10 cellular contexts compared by ENCODE assay signal in genomic region chr3:138078901-138079344, GRCh38. TPM values are rescaled to one million over a fixed set of nuclear protein-coding genes. Genes with fewer than 3 reads are reported as not detected.
DNase-seq lines count a peak whose midpoint lies in the region; ATAC-seq and TF ChIP-seq lines count a peak whose summit lies in the region.
"Had no signal": no experiment of that assay in that cellular context is flagged by ENCODE, and none has a peak within 500 bp of the region (broad histone marks: within the 10 kb centered on the region; RNA-seq: fewer than 3 reads in every experiment).

No MANE protein-coding gene starts in this region.

- H3K9ac ChIP-seq in IMR-90 (ENCODE audit: low read depth, low read length): no peak overlapping the region

- in situ Hi-C loops in IMR-90 (cut with MboI; ENCODE audit: low sequenced_read_pairs): loop anchor here (10.0 kb wide), 1 partner anchor 96 kb away; the partner anchor contains the start of gene DBR1

- H2BK15ac ChIP-seq in IMR-90 (ENCODE audit: low read depth, low read length): no peak overlapping the region

- no CpG with 5 or more reads among the region's 1 CpG for WGBS in IMR-90 (ENCODE audit: extremely low coverage in 2 of 2, insufficient read length in 1 of 2), 2 experiments
- WGBS in mesodermal cell (ENCODE audit: insufficient coverage in 2 of 2), 2 experiments: 0% methylated on average over 1 of the region's 1 CpG; no CpG with 5 or more reads in 1 of the 2 experiments
- WGBS in suprapubic skin: 72% methylated on average over 1 of the region's 1 CpG

- H3K4me1 ChIP-seq in IMR-90 (ENCODE audit: control insufficient read depth, insufficient read depth, low read length) (peaks cover 24% of the 10 kb centered on the region), mesodermal cell (ENCODE audit: control insufficient read depth, insufficient read depth, low read length, poor library complexity, severe bottlenecking) (peaks cover 46% of the 10 kb centered on the region), suprapubic skin (peaks cover 20% of the 10 kb centered on the region)

- no peak overlapping the region for H2BK120ac ChIP-seq in IMR-90 (ENCODE audit: low read depth, low read length)

- no peaks in the 10 kb centered on the region for H3K9me3 ChIP-seq in IMR-90 (ENCODE audit: control insufficient read depth, insufficient read depth, low read length)
- H3K9me3 ChIP-seq in mesodermal cell (ENCODE audit: control insufficient read depth, low read length): no peaks in the 10 kb centered on the region
- no peaks in the 10 kb centered on the region for H3K9me3 ChIP-seq in suprapubic skin

- TF ChIP-seq EP300 in suprapubic skin (IDR thresholded peaks at IDR 0.05): no peak

- H2BK5ac ChIP-seq in IMR-90 (ENCODE audit: low read depth, low read length, poor library complexity, severe bottlenecking): peak overlapping the region; percentile 30

- H2AFZ ChIP-seq in IMR-90 (replicated peaks; ENCODE audit: low read length, poor library complexity): no peak overlapping the region

- no peak for TF ChIP-seq CTCF in IMR-90 (conservative IDR thresholded peaks at IDR 0.05; ENCODE audit: low read depth, low read length)
- TF ChIP-seq CTCF in suprapubic skin (IDR thresholded peaks at IDR 0.05): no peak
- no peak for TF ChIP-seq CTCF in coronary artery (IDR thresholded peaks at IDR 0.05)

- CTCF ChIA-PET in IMR-90 (lab: Yijun Ruan, JAX): no interaction called here

- H3K4me3 ChIP-seq in IMR-90 (ENCODE audit: insufficient read depth, low read depth, low read length) (no peak overlapping the region), mesodermal cell (ENCODE audit: extremely low read depth, insufficient read depth, low read length, poor library complexity, severe bottlenecking) (no peak overlapping the region), suprapubic skin (no peak overlapping the region), coronary artery (no peak overlapping the region)

- H3K27me3 ChIP-seq in IMR-90 (ENCODE audit: control insufficient read depth, insufficient read depth, low read length) (no peaks in the 10 kb centered on the region), suprapubic skin (no peaks in the 10 kb centered on the region)

- no peak overlapping the region for H3K14ac ChIP-seq in IMR-90 (replicated peaks; ENCODE audit: low read depth, low read length)

- H3K36me3 ChIP-seq in IMR-90 (ENCODE audit: control insufficient read depth, insufficient read depth, low read length): peaks cover 21% of the 10 kb centered on the region
- peaks cover 68% of the 10 kb centered on the region for H3K36me3 ChIP-seq in mesodermal cell (ENCODE audit: control insufficient read depth, insufficient read depth, low read length)
- peaks cover 38% of the 10 kb centered on the region for H3K36me3 ChIP-seq in suprapubic skin

- peak; percentile 88 for ATAC-seq in IMR-90 (ENCODE audit: low read depth)
- no peak for ATAC-seq in GM18861 (IDR thresholded peaks at IDR 0.05; ENCODE audit: unreplicated experiment)

- no peak overlapping the region for H4K8ac ChIP-seq in IMR-90 (ENCODE audit: low read depth in 2 of 2, low read length in 2 of 2)

- no peak for TF ChIP-seq POLR2A in IMR-90 (IDR thresholded peaks at IDR 0.05; ENCODE audit: low read depth, low read length)
- TF ChIP-seq POLR2A in suprapubic skin (IDR thresholded peaks at IDR 0.05): no peak

- H3K27ac ChIP-seq in IMR-90 (ENCODE audit: insufficient read depth, low read length) (peak overlapping the region; percentile 41), mesodermal cell (ENCODE audit: low read depth, low read length, severe bottlenecking) (peak overlapping the region; percentile 4), suprapubic skin (no peak overlapping the region), coronary artery (no peak overlapping the region)

- H3K4me2 ChIP-seq in IMR-90 (ENCODE audit: low read depth, low read length): no peak overlapping the region

- H3K56ac ChIP-seq in IMR-90 (ENCODE audit: extremely low read depth, insufficient read depth, low read length): peak overlapping the region; percentile 25

- peak overlapping the region; percentile 41; the same call in 1 of the 2 replicates for H2BK20ac ChIP-seq in IMR-90 (ENCODE audit: low read depth, low read length)

- intact Hi-C loops in IMR-90 (cut with micrococcal nuclease): no loop called here

- BruUV-seq in IMR-90 (replicated peaks; lab: Mats Ljungman, UMichigan): no TSS peak

- 0 out of 2 replicates have a peak overlapping the region, but pooled peaks have one; percentile 29 for H2AK5ac ChIP-seq in IMR-90 (ENCODE audit: low read depth, low read length)

- no peak for TF ChIP-seq RAD21 in IMR-90 (IDR thresholded peaks at IDR 0.05; ENCODE audit: low read length)

- peaks cover 32% of the 10 kb centered on the region for H4K20me1 ChIP-seq in IMR-90 (ENCODE audit: insufficient read depth, low read length)

- H4K5ac ChIP-seq in IMR-90 (ENCODE audit: low read depth, low read length): no peak overlapping the region

- H3K79me1 ChIP-seq in IMR-90 (ENCODE audit: low read depth in 1 of 2, low read length in 2 of 2): peaks cover 22 to 53% of the 10 kb centered on the region in 2 experiments

- H3K18ac ChIP-seq in IMR-90 (ENCODE audit: low read depth, low read length): no peak overlapping the region

- H2AK9ac ChIP-seq in IMR-90 (replicated peaks; ENCODE audit: low read depth, low read length, poor library complexity): no peak overlapping the region

- H3K9me1 ChIP-seq in IMR-90 (ENCODE audit: insufficient read depth, low read length): peaks cover 31% of the 10 kb centered on the region

- dilution Hi-C loops in IMR-90 (cut with HindIII; ENCODE audit: low sequenced_read_pairs, unreplicated experiment): no loop called here

- POLR2A ChIA-PET in IMR-90 (lab: Charles Lee; ENCODE audit: unreplicated experiment): no interaction called here

- H4K91ac ChIP-seq in IMR-90 (ENCODE audit: insufficient read depth, low read depth, low read length): no peak overlapping the region

- DNase-seq in CD1c-positive myeloid dendritic cell (ENCODE audit: extremely low spot score): peak; percentile 38
- DNase-seq in IMR-90: peak; percentile 99
- DNase-seq in astrocyte of the hippocampus (ENCODE audit: low read depth, low spot score): peak; percentile 86
- no peak for DNase-seq in suprapubic skin (ENCODE audit: low spot score in 2 of 2)
- DNase-seq in activated CD4-positive, alpha-beta T cell treated with anti-CD3 and anti-CD28 coated beads for 4 hours: no peak
- DNase-seq in coronary artery (ENCODE audit: low spot score): no peak
- DNase-seq: H9, OCI-M1 had no signal

- peak overlapping the region; percentile 55 for H3K4ac ChIP-seq in IMR-90 (ENCODE audit: low read depth, low read length)

- H3K23ac ChIP-seq in IMR-90 (ENCODE audit: low read depth, low read length): no peak overlapping the region

TF ChIP-seq in IMR-90, 13 proteins besides CTCF, POLR2A, EP300 and RAD21:
- TF ChIP-seq CEBPB (IDR thresholded peaks at IDR 0.05; ENCODE audit: low read depth, low read length) (peak; percentile 90), RCOR1 (IDR thresholded peaks at IDR 0.05; ENCODE audit: insufficient replicate concordance, low read length) (peak; percentile 48), NFE2L2 (IDR thresholded peaks at IDR 0.05; ENCODE audit: low read depth, low read length) (peak; percentile 9; the same call in 1 of the 2 replicates), SMC3 (IDR thresholded peaks at IDR 0.05; ENCODE audit: low read depth, low read length) (no peak), MAFK (IDR thresholded peaks at IDR 0.05; ENCODE audit: low read depth, low read length) (peak; percentile 84), FOS (IDR thresholded peaks at IDR 0.05; ENCODE audit: low read depth, low read length) (peak; percentile 92), BHLHE40 (IDR thresholded peaks at IDR 0.05; ENCODE audit: low read depth, low read length) (no peak), MXI1 (IDR thresholded peaks at IDR 0.05; ENCODE audit: borderline replicate concordance, low read depth, low read length) (peak; percentile 14; the same call in 1 of the 2 replicates), MAZ (IDR thresholded peaks at IDR 0.05; ENCODE audit: borderline replicate concordance, low read depth, low read length) (no peak), ELK1 (IDR thresholded peaks at IDR 0.05; ENCODE audit: borderline replicate concordance, low read depth, low read length) (no peak)

RNA-seq across cellular contexts. Expression of gene DZIP1L, which starts 36.5 kb away (rescaled TPM):
- total RNA-seq in IMR-90 (2012; rRNA removed) (14.7 and 21.4 TPM in 2 replicates), suprapubic skin (100 to 1,000 TPM in 1 of 4 donors, 10 to 100 TPM in 3; 16.4 to 129 (median 18.3) TPM)
- 10.8 and 12.9 TPM in 2 replicates for polyA plus RNA-seq in IMR-90 (2012; rRNA removed)
- polyA plus RNA-seq in IMR-90 (2012; cell fraction: cytosol; rRNA removed): 3.4 and 4.8 TPM in 2 replicates
- 39.7 and 52.2 TPM in 2 replicates for polyA plus RNA-seq in IMR-90 (2012; cell fraction: nucleus; rRNA removed; ENCODE audit: low replicate concordance)
- polyA plus RNA-seq in mesodermal cell (2013, experiment 1 of 2): 12.6 TPM
- 9.6 TPM for polyA plus RNA-seq in mesodermal cell (2013, experiment 2 of 2)

RNA-seq across cellular contexts. Expression of gene A4GNT, which starts 53.3 kb away (rescaled TPM):
- total RNA-seq in IMR-90 (2012; rRNA removed): not detected in 2 replicates
- polyA plus RNA-seq in IMR-90 (2012; rRNA removed): not detected in 2 replicates
- polyA plus RNA-seq in IMR-90 (2012; cell fraction: cytosol; rRNA removed): not detected in 2 replicates
- polyA plus RNA-seq in IMR-90 (2012; cell fraction: nucleus; rRNA removed; ENCODE audit: low replicate concordance): not detected in 2 replicates
- not detected for polyA plus RNA-seq in mesodermal cell (2013, experiment 1 of 2)
- not detected for polyA plus RNA-seq in mesodermal cell (2013, experiment 2 of 2)
- not detected for total RNA-seq in suprapubic skin
- total RNA-seq: H9 had no signal

Comparison
In these comparisons a context has a peak if more than half of its experiments do, and no peak if none do; other contexts are left out.
1. DNase-seq: peak in CD1c-positive myeloid dendritic cell (single experiment), IMR-90 (single experiment) and astrocyte of the hippocampus (single experiment); none in suprapubic skin (0 of 2), activated CD4-positive, alpha-beta T cell treated with anti-CD3 and anti-CD28 coated beads for 4 hours (0 of 2) and coronary artery (single experiment).
2. H3K27ac ChIP-seq: peak in IMR-90 (single experiment) and mesodermal cell (single experiment); none in suprapubic skin (single experiment) and coronary artery (0 of 2).